ENCODE assay signal across 9 cellular contexts in genomic region chr7:107505997-107506682, GRCh38. TPM values are rescaled to one million over a fixed set of nuclear protein-coding genes. Genes with fewer than 3 reads are reported as not detected.
DNase-seq lines count a peak whose midpoint lies in the region; ATAC-seq and TF ChIP-seq lines count a peak whose summit lies in the region.
"Had no signal": no experiment of that assay in that cellular context is flagged by ENCODE, and none has a peak within 500 bp of the region (broad histone marks: within the 10 kb centered on the region; RNA-seq: fewer than 3 reads in every experiment).

No MANE protein-coding gene starts in this region.

- no peak overlapping the region for H3K23ac ChIP-seq in mesenchymal stem cell (ENCODE audit: low read length in 2 of 2)

- no peak overlapping the region for H2BK5ac ChIP-seq in mesenchymal stem cell (ENCODE audit: low read depth, low read length, poor library complexity, severe bottlenecking)

- H3K4ac ChIP-seq in mesenchymal stem cell (ENCODE audit: low read depth in 1 of 2, low read length in 2 of 2) = no peak overlapping the region

- H3K27me3 Mint-ChIP-seq in activated naive CD8-positive, alpha-beta T cell treated with anti-CD3 and anti-CD28 coated beads for 36 hours = no peaks in the 10 kb centered on the region
- H3K27me3 Mint-ChIP-seq: central memory CD8-positive, alpha-beta T cell had no signal

- H4K91ac ChIP-seq in mesenchymal stem cell (ENCODE audit: low read length) = no peak overlapping the region

- no peak for ATAC-seq in HG03139 (IDR thresholded peaks at IDR 0.05; ENCODE audit: unreplicated experiment)

- peaks cover 25% of the 10 kb centered on the region for H3K36me3 Mint-ChIP-seq in activated naive CD8-positive, alpha-beta T cell treated with anti-CD3 and anti-CD28 coated beads for 36 hours

- H3K79me1 ChIP-seq in mesenchymal stem cell (replicated peaks; ENCODE audit: low read length, poor library complexity, severe bottlenecking) = peaks cover 12% of the 10 kb centered on the region

- H3K9me3 ChIP-seq in mesenchymal stem cell (ENCODE audit: control insufficient read depth, low read length) (no peaks in the 10 kb centered on the region), uterus (no peaks in the 10 kb centered on the region)

- no peak overlapping the region for H3K4me3 ChIP-seq in mesenchymal stem cell (ENCODE audit: insufficient read depth in 1 of 2, low read depth in 1 of 2, low read length in 2 of 2)
- H3K4me3 ChIP-seq in uterus = no peak overlapping the region

- no peak overlapping the region for H3K27ac Mint-ChIP-seq in activated naive CD8-positive, alpha-beta T cell treated with anti-CD3 and anti-CD28 coated beads for 36 hours

- H3K36me3 ChIP-seq in mesenchymal stem cell (ENCODE audit: control insufficient read depth in 1 of 2, insufficient read depth in 2 of 2, low read depth in 1 of 2, low read length in 2 of 2) (peaks cover 4 to 5% of the 10 kb centered on the region in 2 experiments), uterus (no peaks in the 10 kb centered on the region)

- peak; percentile 48 for DNase-seq in H4 (ENCODE audit: low spot score)
- peak; percentile 90 to 93 for DNase-seq in NCI-H2081 (lab: John Stamatoyannopoulos, UW)
- DNase-seq in activated naive CD8-positive, alpha-beta T cell treated with anti-CD3 and anti-CD28 coated beads for 36 hours = peak; percentile 8
- no peak for DNase-seq in mesenchymal stem cell
- DNase-seq in NK-92 (lab: John Stamatoyannopoulos, UW; ENCODE audit: unreplicated experiment) = no peak
- DNase-seq in uterus = no peak
- DNase-seq in NOMO-1 treated with dmso at 0.1 percent for 144 hours (lab: John Stamatoyannopoulos, UW; ENCODE audit: unreplicated experiment) = no peak

- H3K9ac ChIP-seq in mesenchymal stem cell (ENCODE audit: low read length) = no peak overlapping the region

- 97% methylated on average over 2 of the region's 2 CpGs for WGBS in mesenchymal stem cell

- intact Hi-C loops in uterus (cut with DNase I; ENCODE audit: low total_unique reads) = no loop called here

- H3K9me3 Mint-ChIP-seq in activated naive CD8-positive, alpha-beta T cell treated with anti-CD3 and anti-CD28 coated beads for 36 hours = peaks cover 10% of the 10 kb centered on the region
- H3K9me3 Mint-ChIP-seq: central memory CD8-positive, alpha-beta T cell had no signal

- no peak overlapping the region for H2BK120ac ChIP-seq in mesenchymal stem cell (ENCODE audit: low read depth, low read length)

- no peak overlapping the region for H2BK15ac ChIP-seq in mesenchymal stem cell (ENCODE audit: low read depth, poor library complexity, severe bottlenecking)

- H3K4me1 ChIP-seq in mesenchymal stem cell (ENCODE audit: control insufficient read depth, insufficient read depth, low read depth, low read length) (peaks cover 5% of the 10 kb centered on the region), uterus (no peaks in the 10 kb centered on the region)

- no peak overlapping the region for H3K4me2 ChIP-seq in mesenchymal stem cell (ENCODE audit: low read length, poor library complexity, severe bottlenecking)

- no peak overlapping the region for H3K18ac ChIP-seq in mesenchymal stem cell (ENCODE audit: low read depth in 1 of 2, low read length in 2 of 2)

- H3K27me3 ChIP-seq in mesenchymal stem cell (ENCODE audit: control insufficient read depth in 1 of 2, insufficient read depth in 1 of 2, low read length in 2 of 2) = no peaks in the 10 kb centered on the region
- H3K27me3 ChIP-seq in uterus = no peaks in the 10 kb centered on the region

- no peak overlapping the region for H3K14ac ChIP-seq in mesenchymal stem cell (ENCODE audit: low read length in 2 of 2)

- no peak overlapping the region for H4K8ac ChIP-seq in mesenchymal stem cell (ENCODE audit: low read length)

- peaks cover 22% of the 10 kb centered on the region for H3K4me1 Mint-ChIP-seq in activated naive CD8-positive, alpha-beta T cell treated with anti-CD3 and anti-CD28 coated beads for 36 hours

- H2AK5ac ChIP-seq in mesenchymal stem cell (ENCODE audit: low read length, severe bottlenecking) = peak overlapping the region; percentile 34

- H3K27ac ChIP-seq in mesenchymal stem cell (ENCODE audit: low read length, poor library complexity, severe bottlenecking) (no peak overlapping the region), uterus (no peak overlapping the region)

- TF ChIP-seq POLR2A in uterus (IDR thresholded peaks at IDR 0.05) = no peak

- no peak overlapping the region for H3K4me3 Mint-ChIP-seq in activated naive CD8-positive, alpha-beta T cell treated with anti-CD3 and anti-CD28 coated beads for 36 hours
- H3K4me3 Mint-ChIP-seq: central memory CD8-positive, alpha-beta T cell had no signal

- no peak overlapping the region for H2AFZ ChIP-seq in mesenchymal stem cell (ENCODE audit: low read depth, low read length)

- H2BK12ac ChIP-seq in mesenchymal stem cell (ENCODE audit: low read length in 2 of 2) = no peak overlapping the region

- TF ChIP-seq CTCF in uterus (IDR thresholded peaks at IDR 0.05) = no peak

RNA-seq across cellular contexts. Expression of gene GPR22, which starts 36.3 kb away (rescaled TPM):
- not detected in 2 replicates for total RNA-seq in H4 (2014; rRNA removed; shearing (Covaris generic))
- total RNA-seq in activated naive CD8-positive, alpha-beta T cell treated with anti-CD3 and anti-CD28 coated beads for 36 hours = not detected
- polyA plus RNA-seq in mesenchymal stem cell (2013, experiment 1 of 2) = not detected
- polyA plus RNA-seq in mesenchymal stem cell (2013, experiment 2 of 2) = not detected
- total RNA-seq in uterus = 10 to 100 TPM in 1 of 4 donors, 1 to 10 TPM in 1, under 1 TPM in 1, not detected in 1; 0.48 to 26.1 (median 1.1) TPM

RNA-seq across cellular contexts. Expression of gene COG5, which starts 57.6 kb away (rescaled TPM):
- 33.0 and 41.7 TPM in 2 replicates for total RNA-seq in H4 (2014; rRNA removed; shearing (Covaris generic))
- 10 to 100 TPM; 29.6 TPM for total RNA-seq in activated naive CD8-positive, alpha-beta T cell treated with anti-CD3 and anti-CD28 coated beads for 36 hours
- 18.3 TPM for polyA plus RNA-seq in mesenchymal stem cell (2013, experiment 1 of 2)
- polyA plus RNA-seq in mesenchymal stem cell (2013, experiment 2 of 2) = 19.7 TPM
- total RNA-seq in uterus = 100 to 1,000 TPM in 2 of 4 donors, 10 to 100 TPM in 2; 39.7 to 143 (median 98.3) TPM

RNA-seq across cellular contexts. Expression of gene DUS4L, which starts 57.6 kb away (rescaled TPM):
- total RNA-seq in H4 (2014; rRNA removed; shearing (Covaris generic)) = 13.3 and 14.8 TPM in 2 replicates
- 10 to 100 TPM; 14.5 to 15.3 TPM for total RNA-seq in activated naive CD8-positive, alpha-beta T cell treated with anti-CD3 and anti-CD28 coated beads for 36 hours
- 4.2 TPM for polyA plus RNA-seq in mesenchymal stem cell (2013, experiment 1 of 2)
- polyA plus RNA-seq in mesenchymal stem cell (2013, experiment 2 of 2) = 4.7 TPM
- total RNA-seq in uterus = 10 to 100 TPM in 1 of 4 donors, 1 to 10 TPM in 2, not detected in 1; 5.4 to 16.8 (median 10.0) TPM

Comparison
In these comparisons a context has a peak if more than half of its experiments do, and no peak if none do; other contexts are left out.
1. DNase-seq: peak in H4 (single experiment), NCI-H2081 (2 of 2) and activated naive CD8-positive, alpha-beta T cell treated with anti-CD3 and anti-CD28 coated beads for 36 hours (single experiment); none in mesenchymal stem cell (single experiment), NK-92 (single experiment), uterus (0 of 2) and NOMO-1 treated with dmso at 0.1 percent for 144 hours (single experiment).